Comparison of ENCODE assay signal across 8 cellular contexts in genomic region chr3:40452876-40453730, GRCh38.
DNase-seq lines count a peak whose midpoint lies in the region; ATAC-seq and FAIRE-seq lines count a peak whose summit lies in the region.

No MANE protein-coding gene starts in this region.

- FAIRE-seq in islet of Langerhans (lab: Jason Lieb, UNC): peak; percentile 47

- ATAC-seq in GM19043 (IDR thresholded peaks at IDR 0.05; ENCODE audit: low read depth, unreplicated experiment) (peak; percentile 94), HG03354 (IDR thresholded peaks at IDR 0.05; ENCODE audit: poor library complexity, severe bottlenecking, unreplicated experiment) (peak; percentile 96)
- ATAC-seq in activated CD4-positive, CD25-positive, alpha-beta regulatory T cell treated with anti-CD3 and anti-CD28 coated beads, Interleukin-2, amount 50 U/mL, for 24 hours: peak; percentile 93 to 94

- DNase-seq in AG20443 (ENCODE audit: low spot score) (peak; percentile 98), NCI-H446 (lab: John Stamatoyannopoulos, UW) (peak; percentile 90 to 95), cerebellar nuclear complex (lab: John Stamatoyannopoulos, UW) (peak; percentile 96 to 99)
- peak; percentile 87 to 94 for DNase-seq in stimulated activated CD4-positive, alpha-beta T cell treated with anti-CD3 and anti-CD28 coated beads, Interleukin-12 subunit alpha, Interleukin-12 subunit beta, amount 100 ng/mL, for 24 hours (ENCODE audit: low read depth in 2 of 2)

Comparison
In these comparisons a context has a peak if more than half of its experiments do, and no peak if none do; other contexts are left out.
1. Peak in every context shown above with its lines: DNase-seq and ATAC-seq.